ENCODE assay signal across 24 cellular contexts in the genomic region with DNA sequence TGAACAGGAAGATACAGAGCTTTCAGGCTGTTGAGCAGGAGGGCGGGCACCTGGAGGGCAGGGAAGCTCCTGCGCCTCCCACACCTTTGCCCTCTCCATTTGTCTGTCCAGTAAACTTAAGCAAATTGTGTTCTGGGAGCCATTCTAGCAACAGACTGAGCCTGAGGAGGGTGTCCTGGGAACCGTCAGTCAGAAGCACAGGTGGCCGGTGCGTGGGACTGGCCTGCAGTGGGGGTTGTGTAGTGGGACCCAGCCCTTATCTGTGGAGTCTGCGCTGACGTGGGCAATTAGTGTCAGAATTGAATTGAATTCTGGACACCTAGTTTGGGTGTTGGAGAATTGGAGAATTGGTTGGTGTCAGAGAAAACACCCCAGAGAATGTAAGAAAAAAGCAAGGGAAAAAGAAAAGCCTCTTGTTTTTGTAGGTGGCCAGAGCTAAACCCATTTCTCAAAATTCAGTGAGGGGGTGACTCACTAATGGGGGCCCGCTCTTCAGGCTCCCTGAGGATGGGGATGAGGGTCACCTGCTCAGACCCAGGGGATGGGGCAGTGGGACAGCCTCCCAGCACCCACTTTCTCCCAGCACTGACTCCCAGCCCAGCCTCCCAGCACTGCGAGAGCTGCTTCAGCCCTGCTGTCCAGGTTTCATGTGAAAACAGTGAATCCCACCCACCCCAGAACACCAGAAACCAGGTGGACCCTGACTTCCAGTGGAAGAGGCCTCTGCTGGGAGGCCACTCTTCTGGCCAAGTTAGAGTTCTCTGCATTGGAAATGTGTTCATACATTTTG.
DNase-seq lines count a peak whose midpoint lies in the region; ATAC-seq and TF ChIP-seq lines count a peak whose summit lies in the region.
"Had no signal": no experiment of that assay in that cellular context is flagged by ENCODE, and none has a peak within 500 bp of the region (broad histone marks: within the 10 kb centered on the region; RNA-seq: fewer than 3 reads in every experiment).

No MANE protein-coding gene starts in this region.

- H3K36me3 Mint-ChIP-seq in progenitor cell of endocrine pancreas (ENCODE audit: insufficient read depth), result no peaks in the 10 kb centered on the region
- H3K36me3 Mint-ChIP-seq: CD14-positive monocyte; CD4-positive, alpha-beta memory T cell; CD4-positive, CD25-positive, alpha-beta regulatory T cell; CD8-positive, alpha-beta memory T cell had no signal

- H3K4me2 ChIP-seq in osteoblast (ENCODE audit: insufficient read depth, low read length), result no peak overlapping the region
- H3K4me2 ChIP-seq: BLaER1 had no signal

- TF ChIP-seq CTCF in left ventricle myocardium inferior (IDR thresholded peaks at IDR 0.05; ENCODE audit: borderline replicate concordance), result no peak
- TF ChIP-seq CTCF in lower lobe of right lung (IDR thresholded peaks at IDR 0.05), result no peak
- no peak for TF ChIP-seq CTCF in progenitor cell of endocrine pancreas (IDR thresholded peaks at IDR 0.05; ENCODE audit: unreplicated experiment)
- TF ChIP-seq CTCF in osteoblast (IDR thresholded peaks at IDR 0.05; ENCODE audit: extremely low read depth, low read depth, low read length), result no peak

- H3K4me3 Mint-ChIP-seq in progenitor cell of endocrine pancreas (ENCODE audit: low read depth), result no peak overlapping the region
- H3K4me3 Mint-ChIP-seq: CD14-positive monocyte; CD4-positive, alpha-beta memory T cell; CD4-positive, CD25-positive, alpha-beta regulatory T cell had no signal

- intact Hi-C loops in left cardiac atrium (cut with DNase I) (no loop called here), left ventricle myocardium inferior (cut with micrococcal nuclease) (no loop called here), lower lobe of right lung (cut with DNase I) (no loop called here)

- no peak for ATAC-seq in left cardiac atrium
- no peak for ATAC-seq in lower lobe of right lung
- ATAC-seq: GM12878 had no signal

- H3K9me3 ChIP-seq in left ventricle myocardium inferior (replicated peaks), result peaks cover 10% of the 10 kb centered on the region
- H3K9me3 ChIP-seq in lower lobe of right lung, result no peaks in the 10 kb centered on the region
- no peaks in the 10 kb centered on the region for H3K9me3 ChIP-seq in osteoblast (ENCODE audit: low read depth, low read length)
- H3K9me3 ChIP-seq: BE2C had no signal

- H3K27me3 ChIP-seq in left ventricle myocardium inferior (ENCODE audit: low read depth), result peaks cover 85% of the 10 kb centered on the region
- H3K27me3 ChIP-seq in lower lobe of right lung (ENCODE audit: low read depth), result peaks cover 15% of the 10 kb centered on the region
- no peaks in the 10 kb centered on the region for H3K27me3 ChIP-seq in osteoblast (ENCODE audit: insufficient read depth, low read length)
- H3K27me3 ChIP-seq: BE2C, BLaER1 had no signal

- H3K4me3 ChIP-seq in left ventricle myocardium inferior (no peak overlapping the region), lower lobe of right lung (no peak overlapping the region), osteoblast (ENCODE audit: insufficient read depth, low read length) (no peak overlapping the region)
- H3K4me3 ChIP-seq: BLaER1, GM12878 had no signal

- peaks cover 4% of the 10 kb centered on the region for H3K4me1 Mint-ChIP-seq in progenitor cell of endocrine pancreas (ENCODE audit: low read depth)
- H3K4me1 Mint-ChIP-seq: CD14-positive monocyte; CD4-positive, alpha-beta memory T cell; CD4-positive, CD25-positive, alpha-beta regulatory T cell; CD8-positive, alpha-beta memory T cell had no signal

- H4K20me1 ChIP-seq in osteoblast (ENCODE audit: insufficient read depth, low read length), result no peaks in the 10 kb centered on the region
- H4K20me1 ChIP-seq: BLaER1 had no signal

- peaks cover 3% of the 10 kb centered on the region for H3K9me3 Mint-ChIP-seq in progenitor cell of endocrine pancreas (ENCODE audit: low read depth)

- H3K27ac ChIP-seq in left ventricle myocardium inferior (replicated peaks) (no peak overlapping the region), lower lobe of right lung (no peak overlapping the region), osteoblast (ENCODE audit: low read depth, low read length) (no peak overlapping the region)
- H3K27ac ChIP-seq: BLaER1 had no signal

- H3K36me3 ChIP-seq in left ventricle myocardium inferior (no peaks in the 10 kb centered on the region), lower lobe of right lung (no peaks in the 10 kb centered on the region), osteoblast (ENCODE audit: insufficient read depth, low read length) (no peaks in the 10 kb centered on the region)
- H3K36me3 ChIP-seq: BE2C, BLaER1 had no signal

- no peaks in the 10 kb centered on the region for H3K79me2 ChIP-seq in osteoblast (ENCODE audit: insufficient read depth, low read length)

- DNase-seq in left cardiac atrium (peak; percentile 1), left ventricle myocardium inferior (no peak), lower lobe of right lung (peak; percentile 0), progenitor cell of endocrine pancreas (ENCODE audit: low spot score, unreplicated experiment) (no peak), osteoblast (ENCODE audit: insufficient read length, low spot score, missing footprints) (no peak), NCI-H1417 treated with DMSO at 0.1 percent for 48 hours (lab: John Stamatoyannopoulos, UW) (no peak), NCI-H128 (lab: John Stamatoyannopoulos, UW; ENCODE audit: unreplicated experiment) (no peak)
- DNase-seq: 8988T; ACHN; BE2C; C1 segment of cervical spinal cord; CD4-positive, alpha-beta memory T cell; CD4-positive, CD25-positive, alpha-beta regulatory T cell; COR-L47; DMS 273 treated with DMSO at 0.1 percent for 48 hours; DMS153; DMS53; DND-41; EL; GDM1 had no signal

- peak overlapping the region; percentile 71 for H3K27ac Mint-ChIP-seq in progenitor cell of endocrine pancreas
- H3K27ac Mint-ChIP-seq: CD14-positive monocyte; CD4-positive, alpha-beta memory T cell; CD4-positive, CD25-positive, alpha-beta regulatory T cell; CD8-positive, alpha-beta memory T cell had no signal

- no peak overlapping the region for H2AFZ ChIP-seq in osteoblast (ENCODE audit: low read length)

- peaks cover 18% of the 10 kb centered on the region for H3K27me3 Mint-ChIP-seq in progenitor cell of endocrine pancreas
- H3K27me3 Mint-ChIP-seq: CD4-positive, alpha-beta memory T cell had no signal

- no peaks in the 10 kb centered on the region for H3K4me1 ChIP-seq in left ventricle myocardium inferior
- H3K4me1 ChIP-seq in lower lobe of right lung, result no peaks in the 10 kb centered on the region
- no peaks in the 10 kb centered on the region for H3K4me1 ChIP-seq in osteoblast (ENCODE audit: insufficient read depth, low read length)
- H3K4me1 ChIP-seq: BE2C had no signal

Comparison
In these comparisons a context has a peak if more than half of its experiments do, and no peak if none do; other contexts are left out.
1. DNase-seq: peak in left cardiac atrium (single experiment) and lower lobe of right lung (single experiment); none in left ventricle myocardium inferior (single experiment), progenitor cell of endocrine pancreas (single experiment), osteoblast (single experiment), NCI-H1417 treated with DMSO at 0.1 percent for 48 hours (single experiment) and NCI-H128 (single experiment).